In the genomic region with DNA sequence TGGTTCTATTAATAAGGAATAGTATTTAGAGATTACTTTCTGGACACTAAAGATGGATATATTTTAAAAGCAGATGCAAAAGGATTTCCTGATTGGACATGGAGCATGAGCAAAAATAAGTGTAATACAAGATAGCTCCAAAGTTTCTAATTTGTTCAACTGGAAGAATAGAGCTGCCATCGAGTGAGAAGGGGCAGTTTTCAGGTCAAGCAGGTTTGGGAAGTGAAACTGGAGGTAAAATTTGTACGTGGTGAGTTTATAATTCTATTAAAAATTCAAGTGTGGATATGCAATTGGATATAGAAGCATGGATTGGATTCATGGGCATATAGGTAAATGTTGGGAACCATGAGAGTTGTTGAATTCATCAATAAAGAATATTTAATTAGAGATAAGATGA, we compare ENCODE assay signal across 28 cellular contexts. TPM values are rescaled to one million over a fixed set of nuclear protein-coding genes. Genes with fewer than 3 reads are reported as not detected.
DNase-seq lines count a peak whose midpoint lies in the region; ATAC-seq, FAIRE-seq and TF ChIP-seq lines count a peak whose summit lies in the region.
"Had no signal": no experiment of that assay in that cellular context is flagged by ENCODE, and none has a peak within 500 bp of the region (broad histone marks: within the 10 kb centered on the region; RNA-seq: fewer than 3 reads in every experiment).

No MANE protein-coding gene starts in this region.

- H3K9me3 Mint-ChIP-seq in Calu3 (ENCODE audit: low read depth, unreplicated experiment), result no peaks in the 10 kb centered on the region
- H3K9me3 Mint-ChIP-seq: activated CD4-positive, alpha-beta memory T cell treated with anti-CD3 and anti-CD28 coated beads, Interleukin-2, amount 10 ng/mL, durations not matched to agents 7 days and 5 days; CD8-positive, alpha-beta memory T cell; naive B cell; type B pancreatic cell had no signal

- no peaks in the 10 kb centered on the region for H3K9me2 ChIP-seq in MM.1S (replicated peaks; ENCODE audit: insufficient read depth, low read length)

- intact Hi-C loops in Calu3 (cut with micrococcal nuclease; ENCODE audit: unreplicated experiment), result no loop called here
- intact Hi-C loops in colonic mucosa (cut with DNase I), result no loop called here

- TF ChIP-seq CTCF in MM.1S (IDR thresholded peaks at IDR 0.05; ENCODE audit: low read length) (no peak), Calu3 (IDR thresholded peaks at IDR 0.05; ENCODE audit: unreplicated experiment) (no peak), colonic mucosa (IDR thresholded peaks at IDR 0.05) (no peak)

- no peaks in the 10 kb centered on the region for H3K4me1 Mint-ChIP-seq in Calu3 (ENCODE audit: low read depth, unreplicated experiment)
- H3K4me1 Mint-ChIP-seq: activated CD4-positive, alpha-beta memory T cell treated with anti-CD3 and anti-CD28 coated beads, Interleukin-2, amount 10 ng/mL, durations not matched to agents 7 days and 5 days had no signal

- BruUV-seq in Calu3 (replicated peaks; lab: Mats Ljungman, UMichigan), result no TSS peak

- no peak for TF ChIP-seq POLR2A in GM12891 (IDR thresholded peaks at IDR 0.05; ENCODE audit: low read depth, low read length)

- ATAC-seq in GM19455 (IDR thresholded peaks at IDR 0.05; ENCODE audit: unreplicated experiment), result peak; percentile 4
- ATAC-seq in HG02642 (IDR thresholded peaks at IDR 0.05; ENCODE audit: poor library complexity, unreplicated experiment), result peak; percentile 21
- ATAC-seq: activated CD4-positive, CD25-positive, alpha-beta regulatory T cell treated with anti-CD3 and anti-CD28 coated beads, Interleukin-2, amount 50 U/mL, for 24 hours had no signal

- H3F3A ChIP-seq in MM.1S (ENCODE audit: insufficient read depth, low read length), result peaks cover 11% of the 10 kb centered on the region; the same call in 1 of the 2 replicates

- no peak for FAIRE-seq in GM12891 (lab: Jason Lieb, UNC)
- FAIRE-seq: endometrium, H1, TTC549 had no signal

- H2AFZ ChIP-seq in MM.1S (ENCODE audit: low read length), result no peak overlapping the region

- no peaks in the 10 kb centered on the region for H3K27me3 Mint-ChIP-seq in Calu3 (ENCODE audit: unreplicated experiment)

- peak overlapping the region; percentile 66 for H3K4me2 ChIP-seq in MM.1S (ENCODE audit: low read depth, low read length)

- H3K4me1 ChIP-seq in MM.1S (ENCODE audit: low read length), result peaks cover 24% of the 10 kb centered on the region
- H3K4me1 ChIP-seq in HAP-1, result no peaks in the 10 kb centered on the region
- no peaks in the 10 kb centered on the region for H3K4me1 ChIP-seq in colonic mucosa
- H3K4me1 ChIP-seq: left ventricle myocardium inferior had no signal

- H4K20me1 ChIP-seq in MM.1S (ENCODE audit: insufficient read depth, low read length), result no peaks in the 10 kb centered on the region

- H3K9ac ChIP-seq in MM.1S (ENCODE audit: low read length), result no peak overlapping the region
- H3K9ac ChIP-seq in colonic mucosa (ENCODE audit: low read depth in 2 of 2, low read length in 2 of 2), result no peak overlapping the region

- in situ Hi-C loops in HAP-1 (cut with MboI; ENCODE audit: low sequenced_read_pairs), result no loop called here

- H3K27ac ChIP-seq in MM.1S (ENCODE audit: low read length) (peak overlapping the region; percentile 19; the same call in 1 of the 2 replicates), colonic mucosa (no peak overlapping the region)
- H3K27ac ChIP-seq: cardiac muscle cell, left ventricle myocardium inferior, SJSA1 had no signal

- H3K36me3 Mint-ChIP-seq in Calu3 (ENCODE audit: insufficient read depth, unreplicated experiment), result no peaks in the 10 kb centered on the region
- H3K36me3 Mint-ChIP-seq: activated naive CD8-positive, alpha-beta T cell; CD8-positive, alpha-beta memory T cell; naive B cell; type B pancreatic cell had no signal

- H3K27ac Mint-ChIP-seq in Calu3 (ENCODE audit: unreplicated experiment), result no peak overlapping the region
- H3K27ac Mint-ChIP-seq: activated CD4-positive, alpha-beta memory T cell treated with anti-CD3 and anti-CD28 coated beads, Interleukin-2, amount 10 ng/mL, durations not matched to agents 7 days and 5 days; activated naive CD8-positive, alpha-beta T cell; B cell; CD8-positive, alpha-beta memory T cell; naive B cell; type B pancreatic cell had no signal

- H3K4me3 Mint-ChIP-seq in Calu3 (ENCODE audit: low read depth, unreplicated experiment), result no peak overlapping the region
- H3K4me3 Mint-ChIP-seq: activated CD4-positive, alpha-beta memory T cell treated with anti-CD3 and anti-CD28 coated beads, Interleukin-2, amount 10 ng/mL, durations not matched to agents 7 days and 5 days; activated naive CD8-positive, alpha-beta T cell; B cell; CD8-positive, alpha-beta memory T cell; naive B cell; type B pancreatic cell had no signal

- no peaks in the 10 kb centered on the region for H3K27me3 ChIP-seq in MM.1S (replicated peaks; ENCODE audit: insufficient read depth, low read length)
- H3K27me3 ChIP-seq in HAP-1 (ENCODE audit: low read depth), result peaks cover 9% of the 10 kb centered on the region
- no peaks in the 10 kb centered on the region for H3K27me3 ChIP-seq in colonic mucosa
- H3K27me3 ChIP-seq: SJSA1 had no signal

- H3K9me3 ChIP-seq in MM.1S (replicated peaks; ENCODE audit: insufficient read depth, low read length) (no peaks in the 10 kb centered on the region), HAP-1 (no peaks in the 10 kb centered on the region), colonic mucosa (no peaks in the 10 kb centered on the region)
- H3K9me3 ChIP-seq: left ventricle myocardium inferior, SJSA1 had no signal

- no peaks in the 10 kb centered on the region for H3K79me2 ChIP-seq in MM.1S (ENCODE audit: low read length)

- no peaks in the 10 kb centered on the region for H3K36me3 ChIP-seq in MM.1S (replicated peaks; ENCODE audit: insufficient read depth, low read length)
- H3K36me3 ChIP-seq in HAP-1 (replicated peaks), result no peaks in the 10 kb centered on the region
- H3K36me3 ChIP-seq in colonic mucosa, result no peaks in the 10 kb centered on the region
- H3K36me3 ChIP-seq: cardiac muscle cell, left ventricle myocardium inferior, SJSA1 had no signal

- DNase-seq in GM12891 (ENCODE audit: insufficient read length, low spot score) (no peak), MM.1S (no peak), NCI-H774 (lab: John Stamatoyannopoulos, UW) (no peak), HAP-1 (ENCODE audit: low spot score in 2 of 2) (no peak), Calu3 (no peak), colonic mucosa (no peak)
- DNase-seq: activated CD4-positive, alpha-beta memory T cell treated with anti-CD3 and anti-CD28 coated beads, Interleukin-2, amount 10 ng/mL, durations not matched to agents 7 days and 5 days; aorta; CD8-positive, alpha-beta memory T cell; cortex of kidney; left ventricle myocardium inferior; naive B cell; NCI-H1694; NCI-H524; T-helper 1 cell had no signal

- H3K4me3 ChIP-seq in MM.1S (ENCODE audit: low read length) (peak overlapping the region; percentile 12; the same call in 1 of the 2 replicates), HAP-1 (no peak overlapping the region), colonic mucosa (no peak overlapping the region)
- H3K4me3 ChIP-seq: cardiac muscle cell, left ventricle myocardium inferior, SJSA1 had no signal

- CTCF ChIA-PET in Calu3 (lab: Charles Lee), result no interaction called here

TF ChIP-seq in GM12891, 5 proteins besides CTCF, POLR2A, EP300 and RAD21:
- TF ChIP-seq PAX5 (IDR thresholded peaks at IDR 0.05; ENCODE audit: insufficient read depth, low read length, severe bottlenecking) (no peak), SPI1 (IDR thresholded peaks at IDR 0.05; ENCODE audit: low read depth, low read length) (peak; percentile 76), POU2F2 (IDR thresholded peaks at IDR 0.05; ENCODE audit: low read depth, low read length) (no peak), TAF1 (IDR thresholded peaks at IDR 0.05; ENCODE audit: low read depth, low read length) (no peak), POLR2AphosphoS5 (IDR thresholded peaks at IDR 0.05; ENCODE audit: low read depth, low read length) (no peak)

RNA-seq across cellular contexts. Expression of a gene that starts 31.8 kb away (rescaled TPM):
- polyA plus RNA-seq in GM12891 (2012; ENCODE audit: low read depth, missing spikeins), result 0.73 TPM
- total RNA-seq in Calu3 (2022) (1.8 and 2.4 TPM in 2 replicates), colonic mucosa (1 to 10 TPM in 1 of 2 donors, under 1 TPM in 1; 0.82 to 1.6 TPM)
- total RNA-seq: H1 had no signal
- polyA plus RNA-seq: H1 had no signal

RNA-seq across cellular contexts. Expression of a gene that starts 37.3 kb away (rescaled TPM):
- polyA plus RNA-seq in GM12891 (2012; ENCODE audit: low read depth, missing spikeins), result not detected
- total RNA-seq in Calu3 (2022) (0.50 and 0.81 TPM in 2 replicates), colonic mucosa (1 to 10 TPM in 1 of 2 donors, under 1 TPM in 1; 0.30 to 1.5 TPM)
- total RNA-seq: activated CD4-positive, alpha-beta memory T cell treated with anti-CD3 and anti-CD28 coated beads, Interleukin-2, amount 10 ng/mL, durations not matched to agents 7 days and 5 days; B cell; CD8-positive, alpha-beta memory T cell; H1; mesenteric fat pad; subcutaneous adipose tissue had no signal
- polyA plus RNA-seq: aorta; CD8-positive, alpha-beta memory T cell; H1 had no signal
